Comparison of ENCODE assay signal across 8 cellular contexts in the genomic region with DNA sequence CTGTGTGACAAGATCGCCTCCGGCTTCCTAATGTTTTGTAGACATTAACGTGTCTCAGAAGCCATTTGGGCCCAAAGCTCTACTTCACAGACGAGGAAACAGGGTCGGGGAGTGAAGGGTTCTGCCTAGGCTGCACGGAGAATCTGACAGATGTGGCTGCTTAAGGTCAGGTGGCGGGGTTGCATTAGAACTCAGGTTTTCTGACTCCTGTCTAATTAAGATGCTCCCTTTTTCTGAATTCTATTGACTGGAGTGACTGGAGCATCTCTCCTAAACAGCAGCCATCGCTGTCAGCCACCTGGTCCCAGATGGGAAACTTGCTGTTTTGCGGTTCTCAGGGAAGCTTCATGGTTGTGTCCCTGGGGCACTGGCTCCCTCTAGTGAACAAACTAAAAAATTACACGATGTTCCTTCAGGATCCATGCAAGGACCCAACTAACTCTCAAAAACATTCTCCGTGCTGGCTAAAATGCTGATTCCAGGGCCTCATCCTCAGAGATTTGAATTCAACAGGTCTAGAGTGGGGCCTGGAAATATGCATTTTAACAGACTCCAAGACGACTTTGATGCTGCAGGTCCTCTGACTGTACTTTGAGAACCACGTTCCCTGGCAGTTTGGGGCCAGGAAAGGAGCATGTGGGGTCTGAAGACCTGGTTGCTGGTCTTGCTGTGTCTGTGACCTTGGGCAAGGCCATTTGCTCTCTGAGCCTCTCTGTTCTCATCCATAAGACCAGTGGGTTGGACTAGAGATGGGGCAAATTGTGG.
DNase-seq lines count a peak whose midpoint lies in the region; ATAC-seq and TF ChIP-seq lines count a peak whose summit lies in the region.

No MANE protein-coding gene starts in this region.

- H3K4me2 ChIP-seq in DND-41 (ENCODE audit: insufficient read depth, low read length) (no peak overlapping the region), smooth muscle cell (no peak overlapping the region)

- no peaks in the 10 kb centered on the region for H3F3A ChIP-seq in smooth muscle cell (ENCODE audit: low read depth)

- H3K79me2 ChIP-seq in DND-41 (ENCODE audit: insufficient read depth, low read length) (no peaks in the 10 kb centered on the region), smooth muscle cell (ENCODE audit: low read depth) (no peaks in the 10 kb centered on the region)

- no peak overlapping the region for H3K4me3 ChIP-seq in DND-41 (ENCODE audit: low read depth in 1 of 2, low read length in 2 of 2)
- no peak overlapping the region for H3K4me3 ChIP-seq in brain microvascular endothelial cell (ENCODE audit: low read depth, low read length)
- H3K4me3 ChIP-seq in iPS DF 6.9 (ENCODE audit: low read length) = no peak overlapping the region
- no peak overlapping the region for H3K4me3 ChIP-seq in smooth muscle cell

- 0 out of 3 replicates have a peak, but pooled peaks have one; percentile 53 for ATAC-seq in DND-41 (ENCODE audit: insufficient read depth, low read depth)
- ATAC-seq in HG03457 (IDR thresholded peaks at IDR 0.05; ENCODE audit: unreplicated experiment) = no peak

- H3K27ac ChIP-seq in DND-41 (ENCODE audit: low read length) (no peak overlapping the region), brain microvascular endothelial cell (no peak overlapping the region), iPS DF 6.9 (ENCODE audit: low read length) (no peak overlapping the region), smooth muscle cell (ENCODE audit: low read depth) (no peak overlapping the region)

- H3K27me3 ChIP-seq in DND-41 (ENCODE audit: insufficient read depth, low read length, poor library complexity) (no peaks in the 10 kb centered on the region), brain microvascular endothelial cell (replicated peaks) (peaks cover 2% of the 10 kb centered on the region), iPS DF 6.9 (ENCODE audit: control insufficient read depth, insufficient read depth, low read length) (no peaks in the 10 kb centered on the region), smooth muscle cell (ENCODE audit: low read depth) (peaks cover 7% of the 10 kb centered on the region)

- H3K9ac ChIP-seq in DND-41 (ENCODE audit: low read depth, low read length) = no peak overlapping the region
- H3K9ac ChIP-seq in smooth muscle cell (ENCODE audit: low read depth) = no peak overlapping the region

- in situ Hi-C loops in KBM-7 (cut with MboI; ENCODE audit: low pct_unique_long_range_greater_than_20kb, low sequenced_read_pairs) (no loop called here), brain microvascular endothelial cell (cut with HindIII; ENCODE audit: low pct_ligation_motif_present, low sequenced_read_pairs) (no loop called here)

- no CpG with 5 or more reads among the region's 13 CpGs for WGBS in iPS DF 6.9 (ENCODE audit: insufficient coverage, insufficient read length)
- 49% methylated on average over 13 of the region's 13 CpGs for WGBS in smooth muscle cell (ENCODE audit: low lambda C conversion rate)

- DNase-seq in DND-41 (peak; percentile 48), KBM-7 (peak; percentile 56), SKM-1 (lab: John Stamatoyannopoulos, UW; ENCODE audit: unreplicated experiment) (peak; percentile 71), brain microvascular endothelial cell (peak; percentile 34), iPS DF 6.9 (ENCODE audit: low read depth, low spot score) (peak; percentile 47), smooth muscle cell (lab: John Stamatoyannopoulos, UW; ENCODE audit: unreplicated experiment) (no peak), GF-D8 (lab: John Stamatoyannopoulos, UW) (no peak)

- H3K4me1 ChIP-seq in DND-41 (ENCODE audit: insufficient read depth, low read length) (no peaks in the 10 kb centered on the region), iPS DF 6.9 (ENCODE audit: control insufficient read depth, insufficient read depth, low read length) (no peaks in the 10 kb centered on the region), smooth muscle cell (ENCODE audit: low read depth) (no peaks in the 10 kb centered on the region)

- H2AFZ ChIP-seq in DND-41 (ENCODE audit: low read depth, low read length) = no peak overlapping the region
- H2AFZ ChIP-seq in smooth muscle cell (ENCODE audit: low read depth) = no peak overlapping the region

- H3K36me3 ChIP-seq in DND-41 (ENCODE audit: insufficient read depth, low read length) (no peaks in the 10 kb centered on the region), brain microvascular endothelial cell (replicated peaks) (no peaks in the 10 kb centered on the region), iPS DF 6.9 (ENCODE audit: control insufficient read depth, insufficient read depth, low read length) (no peaks in the 10 kb centered on the region), smooth muscle cell (ENCODE audit: low read depth) (no peaks in the 10 kb centered on the region)

- H3K9me3 ChIP-seq in DND-41 (ENCODE audit: insufficient read depth, low read length, severe bottlenecking) (no peaks in the 10 kb centered on the region), iPS DF 6.9 (ENCODE audit: control insufficient read depth, insufficient read depth, low read length) (no peaks in the 10 kb centered on the region), smooth muscle cell (replicated peaks; ENCODE audit: low read depth) (no peaks in the 10 kb centered on the region)

- TF ChIP-seq CTCF in DND-41 (IDR thresholded peaks at IDR 0.05; ENCODE audit: borderline replicate concordance, extremely low read depth, low read length, poor library complexity, severe bottlenecking) = peak; percentile 70
- TF ChIP-seq CTCF in brain microvascular endothelial cell (IDR thresholded peaks at IDR 0.05; ENCODE audit: low read depth, low read length, missing control alignments) = peak; percentile 79
- peak; percentile 80 for TF ChIP-seq CTCF in smooth muscle cell (IDR thresholded peaks at IDR 0.05; ENCODE audit: borderline replicate concordance, insufficient read depth, poor library complexity, severe bottlenecking)

- H4K20me1 ChIP-seq in DND-41 (ENCODE audit: insufficient read depth, low read length) (no peaks in the 10 kb centered on the region), smooth muscle cell (ENCODE audit: low read depth) (no peaks in the 10 kb centered on the region)

Comparison
In these comparisons a context has a peak if more than half of its experiments do, and no peak if none do; other contexts are left out.
1. DNase-seq: peak in DND-41 (single experiment), KBM-7 (single experiment), SKM-1 (single experiment), brain microvascular endothelial cell (single experiment) and iPS DF 6.9 (single experiment); none in smooth muscle cell (single experiment) and GF-D8 (single experiment).
2. Peak in every context shown above with its lines, with median percentiles within 50 percentile points of each other: CTCF ChIP-seq.